In the genomic region with DNA sequence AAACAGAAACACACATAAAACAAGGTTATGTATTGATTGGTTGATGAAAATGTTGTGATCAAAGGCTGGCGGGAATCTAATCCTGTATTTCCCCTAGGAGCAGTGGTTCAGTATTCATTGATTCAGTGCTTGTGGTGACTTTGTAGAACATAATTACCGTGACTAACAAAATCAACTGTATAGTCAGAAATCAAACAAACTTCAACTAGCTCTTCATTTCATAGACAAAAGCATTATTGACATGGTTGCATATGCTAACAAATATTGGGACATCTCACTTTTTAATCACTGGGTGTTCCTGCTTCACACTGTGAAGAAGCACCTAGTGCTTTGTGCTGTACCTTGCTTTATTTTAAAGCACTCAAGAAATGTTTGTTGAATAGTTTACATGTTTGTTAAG, we compare ENCODE assay signal across 1 cellular context.
TF ChIP-seq lines count a peak whose summit lies in the region.

No MANE protein-coding gene starts in this region.

TF ChIP-seq in H1, 55 proteins besides CTCF, POLR2A, EP300 and RAD21 (continued from another document):
- TF ChIP-seq TAF1 (IDR thresholded peaks at IDR 0.05; ENCODE audit: low read depth, low read length): no peak
- no peak for TF ChIP-seq PHF8 (conservative IDR thresholded peaks at IDR 0.05; ENCODE audit: low read depth, low read length)
- no peak for TF ChIP-seq RBBP5 (IDR thresholded peaks at IDR 0.05; ENCODE audit: borderline replicate concordance, low read depth, low read length)
- TF ChIP-seq NRF1 (IDR thresholded peaks at IDR 0.05; ENCODE audit: low read depth, low read length): no peak
- TF ChIP-seq SP4 (IDR thresholded peaks at IDR 0.05; ENCODE audit: low read length): no peak
- no peak for TF ChIP-seq GABPA (IDR thresholded peaks at IDR 0.05; ENCODE audit: borderline replicate concordance, insufficient read depth, low read length)
- TF ChIP-seq SIN3A (conservative IDR thresholded peaks at IDR 0.05 in 1 of 2, IDR thresholded peaks at IDR 0.05 in 1 of 2; ENCODE audit: low read depth in 1 of 2, low read length in 2 of 2): no peak
- TF ChIP-seq, protein P1, sequence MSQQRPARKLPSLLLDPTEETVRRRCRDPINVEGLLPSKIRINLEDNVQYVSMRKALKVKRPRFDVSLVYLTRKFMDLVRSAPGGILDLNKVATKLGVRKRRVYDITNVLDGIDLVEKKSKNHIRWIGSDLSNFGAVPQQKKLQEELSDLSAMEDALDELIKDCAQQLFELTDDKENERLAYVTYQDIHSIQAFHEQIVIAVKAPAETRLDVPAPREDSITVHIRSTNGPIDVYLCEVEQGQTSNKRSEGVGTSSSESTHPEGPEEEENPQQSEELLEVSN (IDR thresholded peaks at IDR 0.05): no peak
- TF ChIP-seq CBX5 (IDR thresholded peaks at IDR 0.05; ENCODE audit: low read depth, low read length): no peak
- no peak for TF ChIP-seq MAFK (IDR thresholded peaks at IDR 0.05; ENCODE audit: low read depth, low read length)
- TF ChIP-seq KDM5A (IDR thresholded peaks at IDR 0.05; ENCODE audit: low read length): no peak
